ENCODE assay signal across 1 cellular context in genomic region chr12:130086248-130086647, GRCh38.
TF ChIP-seq lines count a peak whose summit lies in the region.

No MANE protein-coding gene starts in this region.

TF ChIP-seq in HepG2, 621 proteins besides CTCF, POLR2A, EP300 and RAD21 (continued from another document):
- no peak for TF ChIP-seq ZNF318 (CRISPR knock-in tag; IDR thresholded peaks at IDR 0.05)
- no peak for TF ChIP-seq ZNF296 (CRISPR knock-in tag; conservative IDR thresholded peaks at IDR 0.05)
- no peak for TF ChIP-seq KAT7 (CRISPR knock-in tag; IDR thresholded peaks at IDR 0.05; ENCODE audit: borderline replicate concordance)
- no peak for TF ChIP-seq ZNF446 (CRISPR knock-in tag; IDR thresholded peaks at IDR 0.05)
- TF ChIP-seq TCF7 (IDR thresholded peaks at IDR 0.05; ENCODE audit: low read depth) = no peak
- no peak for TF ChIP-seq REXO4 (CRISPR knock-in tag; IDR thresholded peaks at IDR 0.05; ENCODE audit: borderline replicate concordance)
- TF ChIP-seq ZNF770 (CRISPR knock-in tag; IDR thresholded peaks at IDR 0.05) = no peak
- TF ChIP-seq ZNF260 (CRISPR knock-in tag; IDR thresholded peaks at IDR 0.05; ENCODE audit: borderline replicate concordance, low read depth) = no peak
- no peak for TF ChIP-seq ESRRA (CRISPR knock-in tag; IDR thresholded peaks at IDR 0.05; ENCODE audit: low read depth)
- TF ChIP-seq JUN (CRISPR knock-in tag; IDR thresholded peaks at IDR 0.05) = no peak
- TF ChIP-seq HNRNPLL (IDR thresholded peaks at IDR 0.05; ENCODE audit: low read depth, low read length, poor library complexity, severe bottlenecking) = no peak
